In the genomic region with DNA sequence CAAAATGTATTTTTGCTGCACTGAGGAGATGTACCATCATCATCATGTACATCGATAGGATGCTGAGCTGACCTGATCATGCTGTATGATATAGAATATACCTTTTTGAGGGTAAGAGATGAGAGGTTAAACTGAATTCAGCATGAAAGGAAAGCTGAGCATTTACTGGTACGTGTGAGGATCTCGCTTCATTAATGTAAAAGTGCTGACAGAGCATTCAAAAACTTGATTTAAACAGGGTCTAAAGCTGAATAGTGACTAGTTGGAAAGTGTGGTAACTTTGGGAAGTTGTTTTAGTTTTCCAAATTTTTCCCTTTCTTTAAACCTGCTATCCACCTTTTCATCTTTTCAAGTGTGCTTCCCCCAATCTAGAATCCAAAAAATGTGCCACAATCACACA, we compare ENCODE assay signal across 1 cellular context.
A peak's percentile ranks its signal among the peaks of the same experiment; 100 is the strongest.
TF ChIP-seq lines count a peak whose summit lies in the region.

No MANE protein-coding gene starts in this region.

TF ChIP-seq in K562, 482 proteins besides CTCF, POLR2A, EP300 and RAD21:
- TF ChIP-seq C11orf30 (IDR thresholded peaks at IDR 0.05; ENCODE audit: low read depth) (peak; percentile 48; the same call in 1 of the 2 replicates), MAFF (IDR thresholded peaks at IDR 0.05; ENCODE audit: low read length) (peak; percentile 56), POLR3G (IDR thresholded peaks at IDR 0.05; ENCODE audit: extremely low read depth, insufficient read length, insufficient replicate concordance) (no peak), ZNF316 (IDR thresholded peaks at IDR 0.05) (peak; percentile 83), MAFK (IDR thresholded peaks at IDR 0.05; ENCODE audit: low read length) (peak; percentile 63)
TF ChIP-seq in K562: peak in this region for 4.
